In the genomic region with DNA sequence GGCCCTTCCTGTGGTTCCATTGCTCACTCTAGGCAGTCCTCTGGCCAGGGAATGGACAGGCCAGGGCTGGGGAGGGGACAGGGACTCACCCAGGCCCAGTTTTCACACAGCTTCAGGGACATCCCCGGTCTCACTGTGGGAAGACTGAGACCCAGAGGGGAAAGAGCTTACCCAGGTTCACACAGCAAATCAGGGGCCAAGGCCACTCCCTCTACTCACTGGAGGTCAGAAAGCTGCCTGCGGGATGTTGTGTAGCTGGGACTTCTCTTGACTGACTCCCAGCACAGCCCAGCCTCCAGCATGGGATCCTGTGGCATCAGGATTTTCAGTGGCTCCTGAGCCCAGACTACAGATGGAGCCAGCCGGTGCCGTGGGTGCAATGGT, we compare ENCODE assay signal across 8 cellular contexts.
DNase-seq lines count a peak whose midpoint lies in the region; ATAC-seq, FAIRE-seq and TF ChIP-seq lines count a peak whose summit lies in the region.
"Not testable (repeated sequence)": the region's sequence is repeated elsewhere in the genome, so short reads cannot be mapped to it uniquely, and the experiment has no call there.

No MANE protein-coding gene starts in this region.

- in situ Hi-C loops in HepG2 (cut with HindIII; ENCODE audit: extremely low pct_ligation_motif_present, low pct_unique_long_range_greater_than_20kb): not testable (repeated sequence)

- CTCF ChIA-PET in activated CD8-positive, alpha-beta memory T cell treated with anti-CD3 and anti-CD28 coated beads, Interleukin-2, amount 10 ng/mL, durations not matched to agents 7 days and 5 days (lab: Charles Lee): interaction anchor here (1.1 kb wide), 1 partner anchor 38 kb away, joined by 3 read pairs; no protein-coding TSS in a partner anchor
- CTCF ChIA-PET in HepG2 (lab: Yijun Ruan, JAX; ENCODE audit: low intra/inter-chr PET ratio, low total read pairs): not testable (repeated sequence)

- H3K9ac ChIP-seq in HepG2 (ENCODE audit: insufficient read depth, low read depth, low read length): not testable (repeated sequence)

- not testable (repeated sequence) for H3K4me3 ChIP-seq in DOHH2 (ENCODE audit: low read length); HepG2 (replicated peaks in 1 of 3; ENCODE audit: insufficient read depth in 1 of 3, low read depth in 2 of 3, low read length in 3 of 3)

- TF ChIP-seq RAD21 in HepG2 (CRISPR knock-in tag; IDR thresholded peaks at IDR 0.05): not testable (repeated sequence)

- not testable (repeated sequence) for H4K20me1 ChIP-seq in DOHH2 (ENCODE audit: control insufficient read depth, insufficient read depth, low read depth, low read length); HepG2 (ENCODE audit: insufficient read depth, low read length)

- peak overlapping the region; percentile 24 for H3K27ac Mint-ChIP-seq in activated CD8-positive, alpha-beta memory T cell treated with anti-CD3 and anti-CD28 coated beads, Interleukin-2, amount 10 ng/mL, durations not matched to agents 7 days and 5 days
- not testable (repeated sequence) for H3K27ac Mint-ChIP-seq in stimulated activated naive CD8-positive, alpha-beta T cell treated with anti-CD3 and anti-CD28 coated beads, Interleukin-15, amount 100 ng/mL, for 72 hours

- intact Hi-C loops in HepG2 (cut with micrococcal nuclease; ENCODE audit: unreplicated experiment): not testable (repeated sequence)

- TF ChIP-seq CTCF in DOHH2 (IDR thresholded peaks at IDR 0.05; ENCODE audit: low read depth, low read length, poor library complexity, severe bottlenecking); HepG2 (CRISPR knock-in tag; IDR thresholded peaks at IDR 0.05): not testable (repeated sequence)

- peaks cover 16% of the 10 kb centered on the region for H3K4me1 Mint-ChIP-seq in activated CD8-positive, alpha-beta memory T cell treated with anti-CD3 and anti-CD28 coated beads, Interleukin-2, amount 10 ng/mL, durations not matched to agents 7 days and 5 days
- not testable (repeated sequence) for H3K4me1 Mint-ChIP-seq in stimulated activated naive CD8-positive, alpha-beta T cell treated with anti-CD3 and anti-CD28 coated beads, Interleukin-15, amount 100 ng/mL, for 72 hours

- POLR2A ChIA-PET in HepG2 (lab: Yijun Ruan, JAX): not testable (repeated sequence)

- not testable (repeated sequence) for H3K27me3 ChIP-seq in DOHH2 (ENCODE audit: control insufficient read depth, low read length); HepG2 (ENCODE audit: control insufficient read depth in 1 of 2, insufficient read depth in 2 of 2, low read length in 2 of 2)

- H2AFZ ChIP-seq in HepG2 (ENCODE audit: low read length): not testable (repeated sequence)

- H3K4me1 ChIP-seq in DOHH2 (ENCODE audit: control insufficient read depth, low read length): peaks cover 33% of the 10 kb centered on the region
- H3K4me1 ChIP-seq in HepG2 (ENCODE audit: insufficient read depth, low read length): peaks cover 14% of the 10 kb centered on the region; the same call in 1 of the 2 replicates

- H3K79me2 ChIP-seq in DOHH2 (ENCODE audit: control insufficient read depth, low read length); HepG2 (ENCODE audit: insufficient read depth, low read length): not testable (repeated sequence)

- peak overlapping the region; percentile 40 for H3K4me2 ChIP-seq in DOHH2 (ENCODE audit: low read length)
- H3K4me2 ChIP-seq in HepG2 (ENCODE audit: low read depth, low read length): not testable (repeated sequence)

- H3K9me3 Mint-ChIP-seq in activated CD8-positive, alpha-beta memory T cell treated with anti-CD3 and anti-CD28 coated beads, Interleukin-2, amount 10 ng/mL, durations not matched to agents 7 days and 5 days (ENCODE audit: low read depth); stimulated activated naive CD8-positive, alpha-beta T cell treated with anti-CD3 and anti-CD28 coated beads, Interleukin-15, amount 100 ng/mL, for 72 hours: not testable (repeated sequence)

- H3K4me3 Mint-ChIP-seq in activated CD8-positive, alpha-beta memory T cell treated with anti-CD3 and anti-CD28 coated beads, Interleukin-2, amount 10 ng/mL, durations not matched to agents 7 days and 5 days; stimulated activated naive CD8-positive, alpha-beta T cell treated with anti-CD3 and anti-CD28 coated beads, Interleukin-15, amount 100 ng/mL, for 72 hours: not testable (repeated sequence)

- TF ChIP-seq POLR2A in HepG2 (IDR thresholded peaks at IDR 0.05; ENCODE audit: insufficient read depth in 1 of 2, low read depth in 2 of 2, low read length in 2 of 2): not testable (repeated sequence)

- H3K27ac ChIP-seq in DOHH2 (ENCODE audit: low read depth, low read length); HepG2 (ENCODE audit: extremely low read length, insufficient read depth, low read length): not testable (repeated sequence)

- H3K9me2 ChIP-seq in DOHH2 (replicated peaks; ENCODE audit: control insufficient read depth, low read length): not testable (repeated sequence)

- no CpG with 5 or more reads among the region's 4 CpGs for WGBS in HepG2 (ENCODE audit: low lambda C conversion rate)

- not testable (repeated sequence) for H3K36me3 ChIP-seq in DOHH2 (ENCODE audit: control insufficient read depth, low read length); HepG2 (replicated peaks in 1 of 2; ENCODE audit: control insufficient read depth in 1 of 2, insufficient read depth in 2 of 2, low read length in 2 of 2)

- H3F3A ChIP-seq in DOHH2 (ENCODE audit: control insufficient read depth, insufficient read depth): not testable (repeated sequence)

- H3K27me3 Mint-ChIP-seq in activated CD8-positive, alpha-beta memory T cell treated with anti-CD3 and anti-CD28 coated beads, Interleukin-2, amount 10 ng/mL, durations not matched to agents 7 days and 5 days; stimulated activated naive CD8-positive, alpha-beta T cell treated with anti-CD3 and anti-CD28 coated beads, Interleukin-15, amount 100 ng/mL, for 72 hours: not testable (repeated sequence)

- FAIRE-seq in HepG2 (lab: Jason Lieb, UNC): not testable (repeated sequence)

- not testable (repeated sequence) for TF ChIP-seq EP300 in HepG2 (IDR thresholded peaks at IDR 0.05; ENCODE audit: low read depth in 2 of 2, low read length in 2 of 2); HepG2 (CRISPR knock-in tag; IDR thresholded peaks at IDR 0.05; ENCODE audit: borderline replicate concordance)

- H3K36me3 Mint-ChIP-seq in activated CD8-positive, alpha-beta memory T cell treated with anti-CD3 and anti-CD28 coated beads, Interleukin-2, amount 10 ng/mL, durations not matched to agents 7 days and 5 days: not testable (repeated sequence)

- not testable (repeated sequence) for H3K9me3 ChIP-seq in DOHH2 (ENCODE audit: control insufficient read depth, insufficient read depth, low read length); HepG2 (ENCODE audit: low read length)

- not testable (repeated sequence) for BruUV-seq in HepG2 (replicated peaks; lab: Mats Ljungman, UMichigan)

- DNase-seq in RPMI8226: peak; percentile 53
- DNase-seq in activated CD8-positive, alpha-beta memory T cell treated with anti-CD3 and anti-CD28 coated beads, Interleukin-2, amount 10 ng/mL, durations not matched to agents 7 days and 5 days; stimulated activated naive CD8-positive, alpha-beta T cell treated with anti-CD3 and anti-CD28 coated beads, Interleukin-15, amount 100 ng/mL, for 72 hours: not testable (repeated sequence)
- peak; percentile 47 for DNase-seq in ecto neural progenitor cell (ENCODE audit: low spot score)
- peak; percentile 7 for DNase-seq in HepG2 (ENCODE audit: low spot score)

- ATAC-seq in GM21423 (IDR thresholded peaks at IDR 0.05; ENCODE audit: unreplicated experiment) (peak; percentile 7), HG03175 (IDR thresholded peaks at IDR 0.05; ENCODE audit: unreplicated experiment) (peak; percentile 2), HepG2 (peak; percentile 18; the same call in 2 of the 3 replicates)
- ATAC-seq in activated CD8-positive, alpha-beta memory T cell treated with anti-CD3 and anti-CD28 coated beads, Interleukin-2, amount 10 ng/mL, durations not matched to agents 7 days and 5 days: not testable (repeated sequence)
- peak; percentile 22 for ATAC-seq in stimulated activated naive CD8-positive, alpha-beta T cell treated with anti-CD3 and anti-CD28 coated beads, Interleukin-15, amount 100 ng/mL, for 72 hours
